In genomic region chr19:9140159-9140874, GRCh38 we compare ENCODE assay signal across 1 cellular context.
TF ChIP-seq lines count a peak whose summit lies in the region.

TSS of gene ZNF317 (plus strand) at chr19:9140397. CDS start at chr19:9156017, 15,620 bp downstream.

TF ChIP-seq in K562, 482 proteins besides CTCF, POLR2A, EP300 and RAD21 (continued from another document and continues in another):
- TF ChIP-seq ZNF318 (IDR thresholded peaks at IDR 0.05; ENCODE audit: borderline replicate concordance in 1 of 2, low read depth in 1 of 2) (no peak), ZKSCAN8 (CRISPR knock-in tag; IDR thresholded peaks at IDR 0.05) (no peak), ZBED1 (IDR thresholded peaks at IDR 0.05) (no peak), SMARCC2 (IDR thresholded peaks at IDR 0.05; ENCODE audit: low read depth) (no peak), ZNF217 (CRISPR knock-in tag; IDR thresholded peaks at IDR 0.05) (no peak), ESRRA (IDR thresholded peaks at IDR 0.05; ENCODE audit: borderline replicate concordance, low read depth) (peak; percentile 49; the same call in 1 of the 2 replicates), RBM15 (IDR thresholded peaks at IDR 0.05; ENCODE audit: insufficient read depth, low read length) (no peak), MLLT1 (IDR thresholded peaks at IDR 0.05) (no peak), CC2D1A (IDR thresholded peaks at IDR 0.05) (no peak), ZNF584 (CRISPR knock-in tag; IDR thresholded peaks at IDR 0.05; ENCODE audit: low read depth) (no peak), ZBTB1 (CRISPR knock-in tag; IDR thresholded peaks at IDR 0.05; ENCODE audit: borderline replicate concordance, low read depth) (no peak), ZNF347 (CRISPR knock-in tag; IDR thresholded peaks at IDR 0.05; ENCODE audit: low read depth) (no peak), POLR2AphosphoS5 (IDR thresholded peaks at IDR 0.05; ENCODE audit: control insufficient read depth, insufficient read depth, low read depth, low read length) (peak; percentile 87), PKNOX1 (IDR thresholded peaks at IDR 0.05) (peak; percentile 60), TEAD1 (CRISPR knock-in tag; IDR thresholded peaks at IDR 0.05) (peak in 1 of 2 experiments; percentile 77; a peak in 1 of 4 replicates), MTA2 (IDR thresholded peaks at IDR 0.05; ENCODE audit: low read depth) (no peak), HCFC1 (IDR thresholded peaks at IDR 0.05; ENCODE audit: low read depth, low read length) (peak; percentile 96), UBTF (IDR thresholded peaks at IDR 0.05; ENCODE audit: borderline replicate concordance in 1 of 2, low read depth in 2 of 2, low read length in 2 of 2) (no peak), BCLAF1 (IDR thresholded peaks at IDR 0.05; ENCODE audit: borderline replicate concordance in 1 of 2, control insufficient read depth in 1 of 2, low read depth in 2 of 2, low read length in 1 of 2) (no peak), ZKSCAN1 (IDR thresholded peaks at IDR 0.05; ENCODE audit: low read depth, low read length) (no peak), FOXA3 (CRISPR knock-in tag; conservative IDR thresholded peaks at IDR 0.05 in 1 of 2, IDR thresholded peaks at IDR 0.05 in 1 of 2) (peak in 1 of 2 experiments; percentile 42; a peak in 1 of 4 replicates), ZNF431 (CRISPR knock-in tag; IDR thresholded peaks at IDR 0.05) (no peak), MCM7 (IDR thresholded peaks at IDR 0.05) (no peak), ZNF445 (CRISPR knock-in tag; IDR thresholded peaks at IDR 0.05; ENCODE audit: low read depth) (no peak), MYBL2 (IDR thresholded peaks at IDR 0.05; ENCODE audit: low read depth) (no peak), MYBL2 (CRISPR knock-in tag; IDR thresholded peaks at IDR 0.05; ENCODE audit: borderline replicate concordance) (no peak), CBX8 (IDR thresholded peaks at IDR 0.05; ENCODE audit: borderline replicate concordance, extremely low read depth, low read depth, low read length, poor library complexity, severe bottlenecking) (no peak), CHD1 (IDR thresholded peaks at IDR 0.05; ENCODE audit: low read length) (peak; percentile 57), TSC22D4 (tag; IDR thresholded peaks at IDR 0.05) (no peak), NCOR1 (IDR thresholded peaks at IDR 0.05) (no peak), SRSF7 (optimal IDR thresholded peaks at IDR 0.05; ENCODE audit: low read depth, low read length) (no peak), ZHX1 (conservative IDR thresholded peaks at IDR 0.05; ENCODE audit: low read length) (peak; percentile 80; the same call in 1 of the 2 replicates), C11orf30 (IDR thresholded peaks at IDR 0.05; ENCODE audit: low read depth) (peak; percentile 36; the same call in 1 of the 2 replicates), NCOA6 (IDR thresholded peaks at IDR 0.05) (no peak), AFF1 (IDR thresholded peaks at IDR 0.05; ENCODE audit: low read depth in 1 of 2, partially characterized antibody in 2 of 2) (peak in 1 of 2 experiments; percentile 82)
